1 cellular context compared by ENCODE assay signal in the genomic region with DNA sequence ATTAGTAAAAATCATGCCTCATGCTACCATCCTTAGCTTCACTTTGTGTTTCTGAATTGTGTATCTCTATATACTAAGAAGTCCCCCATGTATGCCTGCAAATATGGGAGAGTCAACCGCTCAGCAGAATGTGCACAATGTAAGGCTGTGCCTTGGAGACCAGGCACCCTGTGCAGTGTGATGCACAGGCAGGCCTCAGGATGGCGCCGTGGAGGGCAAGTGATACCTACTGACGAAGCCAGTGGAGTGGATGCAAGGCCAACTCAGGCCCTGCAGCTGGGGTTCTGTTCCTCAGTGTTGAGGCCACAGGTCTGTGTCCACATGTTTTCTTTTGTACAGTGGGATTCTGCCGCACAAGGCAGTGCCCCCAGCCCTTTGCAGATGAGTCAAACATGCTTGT.
TF ChIP-seq lines count a peak whose summit lies in the region.

No MANE protein-coding gene starts in this region.

TF ChIP-seq in GM12878, 131 proteins besides CTCF, POLR2A, EP300 and RAD21:
- no peak for TF ChIP-seq ZBED1 (IDR thresholded peaks at IDR 0.05; ENCODE audit: borderline replicate concordance)
